Comparison of ENCODE assay signal across 10 cellular contexts in the genomic region with DNA sequence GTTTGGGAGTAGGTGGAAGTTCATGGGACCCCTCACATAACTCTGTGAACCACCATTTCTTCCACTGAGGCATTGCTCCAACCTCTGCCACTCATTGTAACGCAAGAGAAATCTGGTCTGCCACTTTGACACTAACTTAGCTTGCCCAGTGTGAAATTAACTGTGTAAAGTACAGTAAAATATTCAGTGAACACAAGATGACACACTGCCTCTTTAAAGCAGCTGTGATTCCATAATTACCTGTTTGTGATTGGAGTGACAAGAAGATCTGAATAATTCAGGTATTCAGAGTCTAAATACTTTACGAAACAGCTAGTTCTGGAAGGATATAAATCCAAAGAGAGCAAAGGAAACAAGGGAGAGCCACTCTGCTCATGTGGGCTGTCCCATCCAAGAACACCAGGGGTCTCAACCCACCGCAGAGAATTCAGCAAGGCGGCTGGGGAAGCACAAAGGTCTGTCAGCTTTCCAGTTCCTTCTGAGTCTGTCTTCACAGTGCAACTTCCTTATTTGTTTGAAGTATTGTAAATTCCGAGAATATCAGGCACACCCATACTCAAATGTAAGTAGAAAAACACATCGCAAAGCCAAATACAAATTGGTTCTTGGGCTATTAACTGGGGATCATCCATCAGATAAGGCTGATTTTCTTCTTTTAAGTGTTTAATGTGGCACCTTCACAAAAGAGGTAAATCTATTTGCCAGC.
DNase-seq lines count a peak whose midpoint lies in the region; ATAC-seq and TF ChIP-seq lines count a peak whose summit lies in the region.
"Had no signal": no experiment of that assay in that cellular context is flagged by ENCODE, and none has a peak within 500 bp of the region (broad histone marks: within the 10 kb centered on the region; RNA-seq: fewer than 3 reads in every experiment).

No MANE protein-coding gene starts in this region.

- H2AK5ac ChIP-seq in mesenchymal stem cell (ENCODE audit: low read length, severe bottlenecking): peak overlapping the region; percentile 26

- H3K79me1 ChIP-seq in mesenchymal stem cell (replicated peaks; ENCODE audit: low read length, poor library complexity, severe bottlenecking): peaks cover 33% of the 10 kb centered on the region

- H4K8ac ChIP-seq in mesenchymal stem cell (ENCODE audit: low read length): no peak overlapping the region

- H3K27me3 Mint-ChIP-seq in chondrocyte (ENCODE audit: low read depth): no peaks in the 10 kb centered on the region
- H3K27me3 Mint-ChIP-seq: central memory CD8-positive, alpha-beta T cell had no signal

- no peak overlapping the region for H2BK5ac ChIP-seq in mesenchymal stem cell (ENCODE audit: low read depth, low read length, poor library complexity, severe bottlenecking)

- ATAC-seq in HG02938 (IDR thresholded peaks at IDR 0.05; ENCODE audit: unreplicated experiment): no peak

- no peak overlapping the region for H3K4me3 Mint-ChIP-seq in chondrocyte (ENCODE audit: unreplicated experiment)
- H3K4me3 Mint-ChIP-seq: central memory CD8-positive, alpha-beta T cell had no signal

- 70% methylated on average over 4 of the region's 6 CpGs for WGBS in mesenchymal stem cell
- 26 to 34% (median 34%) methylated on average over 6 of the region's 6 CpGs for WGBS in ovary, 3 donors

- H3K9ac ChIP-seq in mesenchymal stem cell (ENCODE audit: low read length): no peak overlapping the region

- peak overlapping the region; percentile 85 for H3K27ac Mint-ChIP-seq in chondrocyte (ENCODE audit: unreplicated experiment)

- TF ChIP-seq CTCF in chondrocyte (IDR thresholded peaks at IDR 0.05): peak; percentile 62
- TF ChIP-seq CTCF in ovary (IDR thresholded peaks at IDR 0.05): no peak

- peak overlapping the region in 1 of 2 experiments; percentile 17 for H3K4ac ChIP-seq in mesenchymal stem cell (ENCODE audit: low read depth in 1 of 2, low read length in 2 of 2)

- H3K4me3 ChIP-seq in mesenchymal stem cell (ENCODE audit: insufficient read depth in 1 of 2, low read depth in 1 of 2, low read length in 2 of 2): no peak overlapping the region
- H3K4me3 ChIP-seq in ovary: no peak overlapping the region

- H3K9me3 ChIP-seq in mesenchymal stem cell (ENCODE audit: control insufficient read depth, low read length) (no peaks in the 10 kb centered on the region), ovary (no peaks in the 10 kb centered on the region)

- H3K23ac ChIP-seq in mesenchymal stem cell (ENCODE audit: low read length in 2 of 2): no peak overlapping the region

- no peaks in the 10 kb centered on the region for H3K9me3 Mint-ChIP-seq in chondrocyte (ENCODE audit: low read depth)
- H3K9me3 Mint-ChIP-seq: central memory CD8-positive, alpha-beta T cell had no signal

- TF ChIP-seq EP300 in ovary (IDR thresholded peaks at IDR 0.05): no peak

- no peak overlapping the region for H2AFZ ChIP-seq in mesenchymal stem cell (ENCODE audit: low read depth, low read length)

- H3K18ac ChIP-seq in mesenchymal stem cell (ENCODE audit: low read depth in 1 of 2, low read length in 2 of 2): no peak overlapping the region

- no peak overlapping the region for H3K27ac ChIP-seq in mesenchymal stem cell (ENCODE audit: low read length, poor library complexity, severe bottlenecking)
- no peak overlapping the region for H3K27ac ChIP-seq in ovary
- H3K27ac ChIP-seq: RWPE1 had no signal

- intact Hi-C loops in ovary (cut with DNase I): no loop called here

- H3K14ac ChIP-seq in mesenchymal stem cell (ENCODE audit: low read length in 2 of 2): no peak overlapping the region

- H3K4me1 ChIP-seq in mesenchymal stem cell (ENCODE audit: control insufficient read depth, insufficient read depth, low read depth, low read length): peaks cover 4% of the 10 kb centered on the region
- H3K4me1 ChIP-seq in ovary (ENCODE audit: insufficient read depth): peaks cover 29% of the 10 kb centered on the region

- H3K36me3 Mint-ChIP-seq in chondrocyte (ENCODE audit: low read depth): no peaks in the 10 kb centered on the region

- H2BK120ac ChIP-seq in mesenchymal stem cell (ENCODE audit: low read depth, low read length): no peak overlapping the region

- no peak overlapping the region for H2BK12ac ChIP-seq in mesenchymal stem cell (ENCODE audit: low read length in 2 of 2)

- peaks cover 72% of the 10 kb centered on the region for H3K4me1 Mint-ChIP-seq in chondrocyte (ENCODE audit: low read depth)
- H3K4me1 Mint-ChIP-seq: central memory CD8-positive, alpha-beta T cell had no signal

- H3K4me2 ChIP-seq in mesenchymal stem cell (ENCODE audit: low read length, poor library complexity, severe bottlenecking): no peak overlapping the region

- no peak overlapping the region for H4K91ac ChIP-seq in mesenchymal stem cell (ENCODE audit: low read length)

- H2BK15ac ChIP-seq in mesenchymal stem cell (ENCODE audit: low read depth, poor library complexity, severe bottlenecking): no peak overlapping the region

- H3K36me3 ChIP-seq in mesenchymal stem cell (ENCODE audit: control insufficient read depth in 1 of 2, insufficient read depth in 2 of 2, low read depth in 1 of 2, low read length in 2 of 2) (no peaks in the 10 kb centered on the region), ovary (no peaks in the 10 kb centered on the region)

- peak; percentile 11 for DNase-seq in stimulated activated CD4-positive, alpha-beta T cell treated with anti-CD3 and anti-CD28 coated beads, Interleukin-4, amount 100 ng/mL, for 1 hour
- DNase-seq in stimulated activated CD4-positive, alpha-beta T cell treated with anti-CD3 and anti-CD28 coated beads, Interleukin-4, amount 100 ng/mL, for 24 hours: no peak
- no peak for DNase-seq in chondrocyte (ENCODE audit: low spot score)
- DNase-seq in mesenchymal stem cell: no peak
- no peak for DNase-seq in NCI-H524 (lab: John Stamatoyannopoulos, UW)
- no peak for DNase-seq in D341Med (ENCODE audit: low spot score)
- DNase-seq in ovary: no peak

- H3K27me3 ChIP-seq in mesenchymal stem cell (ENCODE audit: control insufficient read depth in 1 of 2, insufficient read depth in 1 of 2, low read length in 2 of 2): no peaks in the 10 kb centered on the region
- no peaks in the 10 kb centered on the region for H3K27me3 ChIP-seq in ovary

- no peak for TF ChIP-seq POLR2A in ovary (IDR thresholded peaks at IDR 0.05)
